ENCODE assay signal across 15 cellular contexts in the genomic region with DNA sequence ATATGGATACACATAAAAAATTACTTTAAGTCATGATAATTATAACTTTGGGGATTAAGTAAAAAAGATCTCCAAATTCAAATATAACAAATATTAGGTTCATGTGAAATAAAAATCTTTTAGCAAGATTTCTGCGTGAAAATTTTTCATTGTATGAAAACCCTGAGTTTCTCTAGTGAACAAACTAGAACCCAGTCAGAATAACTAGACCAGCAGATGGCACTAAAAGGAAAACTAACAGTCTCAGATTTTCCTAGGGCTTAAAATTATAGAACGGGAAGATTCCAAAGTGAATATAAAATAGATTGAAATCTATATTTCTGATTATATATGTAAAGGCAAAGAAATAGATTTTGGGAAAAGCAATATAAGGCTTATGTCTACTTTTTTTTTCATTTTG. TPM values are rescaled to one million over a fixed set of nuclear protein-coding genes. Genes with fewer than 3 reads are reported as not detected.
DNase-seq lines count a peak whose midpoint lies in the region; ATAC-seq and TF ChIP-seq lines count a peak whose summit lies in the region.
"Had no signal": no experiment of that assay in that cellular context is flagged by ENCODE, and none has a peak within 500 bp of the region (broad histone marks: within the 10 kb centered on the region; RNA-seq: fewer than 3 reads in every experiment).

No MANE protein-coding gene starts in this region.

- intact Hi-C loops in stomach (cut with DNase I; ENCODE audit: low total_unique reads) = no loop called here

- no peak for ATAC-seq in GM19455 (IDR thresholded peaks at IDR 0.05; ENCODE audit: unreplicated experiment)
- ATAC-seq: activated T-cell treated with anti-CD3 and anti-CD28 coated beads, Interleukin-2, amount 50 U/mL, for 4 hours had no signal

- no peak overlapping the region for H3K4me3 Mint-ChIP-seq in endodermal cell
- H3K4me3 Mint-ChIP-seq: activated T-cell treated with anti-CD3 and anti-CD28 coated beads, Interleukin-2, amount 50 U/mL, for 4 hours; memory B cell had no signal

- no peaks in the 10 kb centered on the region for H3K27me3 ChIP-seq in endodermal cell (ENCODE audit: control insufficient read depth, insufficient read depth, low read length, poor library complexity, severe bottlenecking)
- H3K27me3 ChIP-seq in smooth muscle cell (ENCODE audit: low read depth) = peaks cover 13% of the 10 kb centered on the region
- H3K27me3 ChIP-seq in stomach = peaks cover 0 to 10% (median 0%) of the 10 kb centered on the region in 3 donors
- H3K27me3 ChIP-seq: adrenal gland, colonic mucosa had no signal

- no peaks in the 10 kb centered on the region for H3K79me2 ChIP-seq in smooth muscle cell (ENCODE audit: low read depth)

- H3K4me3 ChIP-seq in endodermal cell (ENCODE audit: low read length) (no peak overlapping the region), smooth muscle cell (no peak overlapping the region), stomach (no peak overlapping the region)
- H3K4me3 ChIP-seq: adrenal gland, colonic mucosa had no signal

- H3K27me3 Mint-ChIP-seq in endodermal cell (ENCODE audit: insufficient read depth) = no peaks in the 10 kb centered on the region

- no peaks in the 10 kb centered on the region for H4K20me1 ChIP-seq in smooth muscle cell (ENCODE audit: low read depth)

- H3K4me2 ChIP-seq in smooth muscle cell = no peak overlapping the region

- TF ChIP-seq EP300 in stomach (IDR thresholded peaks at IDR 0.05) = no peak

- TF ChIP-seq CTCF in endodermal cell (conservative IDR thresholded peaks at IDR 0.05) = peak; percentile 64
- peak; percentile 23 for TF ChIP-seq CTCF in smooth muscle cell (IDR thresholded peaks at IDR 0.05; ENCODE audit: borderline replicate concordance, insufficient read depth, poor library complexity, severe bottlenecking)
- no peak for TF ChIP-seq CTCF in stomach (IDR thresholded peaks at IDR 0.05)

- H3K9me3 Mint-ChIP-seq in endodermal cell = no peaks in the 10 kb centered on the region
- H3K9me3 Mint-ChIP-seq: activated T-cell treated with anti-CD3 and anti-CD28 coated beads, Interleukin-2, amount 50 U/mL, for 4 hours; memory B cell had no signal

- no peaks in the 10 kb centered on the region for H3K36me3 ChIP-seq in endodermal cell (ENCODE audit: control insufficient read depth, insufficient read depth, low read length)
- no peaks in the 10 kb centered on the region for H3K36me3 ChIP-seq in smooth muscle cell (ENCODE audit: low read depth)
- no peaks in the 10 kb centered on the region for H3K36me3 ChIP-seq in stomach
- H3K36me3 ChIP-seq: adrenal gland, colonic mucosa, neutrophil had no signal

- no peaks in the 10 kb centered on the region for H3K36me3 Mint-ChIP-seq in endodermal cell (ENCODE audit: low read depth)
- H3K36me3 Mint-ChIP-seq: memory B cell had no signal

- H3K4me1 ChIP-seq in endodermal cell (ENCODE audit: control insufficient read depth, insufficient read depth, low read length) = no peaks in the 10 kb centered on the region
- H3K4me1 ChIP-seq in smooth muscle cell (ENCODE audit: low read depth) = no peaks in the 10 kb centered on the region
- H3K4me1 ChIP-seq in stomach = no peaks in the 10 kb centered on the region
- H3K4me1 ChIP-seq: adrenal gland, colonic mucosa had no signal

- TF ChIP-seq POLR2A in stomach (IDR thresholded peaks at IDR 0.05) = no peak

- no peak overlapping the region for H3K9ac ChIP-seq in endodermal cell (ENCODE audit: extremely low read depth, low read length, poor library complexity, severe bottlenecking)
- H3K9ac ChIP-seq in smooth muscle cell (ENCODE audit: low read depth) = no peak overlapping the region

- no peak overlapping the region for H3K27ac ChIP-seq in endodermal cell (ENCODE audit: low read depth, low read length)
- no peak overlapping the region for H3K27ac ChIP-seq in smooth muscle cell (ENCODE audit: low read depth)
- H3K27ac ChIP-seq in stomach = no peak overlapping the region
- H3K27ac ChIP-seq: adrenal gland, colonic mucosa, neutrophil had no signal

- no peak overlapping the region for H3K27ac Mint-ChIP-seq in endodermal cell
- H3K27ac Mint-ChIP-seq: memory B cell had no signal

- no peaks in the 10 kb centered on the region for H3K4me1 Mint-ChIP-seq in endodermal cell
- H3K4me1 Mint-ChIP-seq: memory B cell had no signal

- no peak overlapping the region for H2AFZ ChIP-seq in smooth muscle cell (ENCODE audit: low read depth)

- 84 to 86% methylated on average over 1 to 2 of the region's 2 CpGs for WGBS in endodermal cell (ENCODE audit: insufficient coverage in 1 of 2, insufficient read length in 1 of 2), 2 experiments
- WGBS in smooth muscle cell (ENCODE audit: low lambda C conversion rate) = 71% methylated on average over 2 of the region's 2 CpGs
- 30 to 55% (median 42%) methylated on average over 2 of the region's 2 CpGs for WGBS in stomach, 5 donors

- H3K9me3 ChIP-seq in endodermal cell (ENCODE audit: control insufficient read depth, low read length) = no peaks in the 10 kb centered on the region
- H3K9me3 ChIP-seq in smooth muscle cell (replicated peaks; ENCODE audit: low read depth) = no peaks in the 10 kb centered on the region
- H3K9me3 ChIP-seq in stomach = no peaks in the 10 kb centered on the region
- H3K9me3 ChIP-seq: adrenal gland, colonic mucosa, neutrophil had no signal

- peak; percentile 60 for DNase-seq in NCI-H2171 treated with DMSO at 0.1 percent for 48 hours (lab: John Stamatoyannopoulos, UW)
- no peak for DNase-seq in NCI-H2171 (lab: John Stamatoyannopoulos, UW)
- peak; percentile 21 for DNase-seq in NCI-H748 (lab: John Stamatoyannopoulos, UW; ENCODE audit: unreplicated experiment)
- DNase-seq in endodermal cell = no peak
- DNase-seq in smooth muscle cell (lab: John Stamatoyannopoulos, UW; ENCODE audit: unreplicated experiment) = no peak
- DNase-seq in iPS-NIHi11 (ENCODE audit: low spot score) = no peak
- DNase-seq in stomach = no peak
- DNase-seq: activated CD4-positive, CD25-positive, alpha-beta regulatory T cell treated with anti-CD3 and anti-CD28 coated beads, Interleukin-2, amount 50 U/mL, for 72 hours; activated T-cell treated with anti-CD3 and anti-CD28 coated beads, Interleukin-2, amount 50 U/mL, for 4 hours; adrenal gland; colonic mucosa; SW 1271 had no signal

- no peaks in the 10 kb centered on the region for H3F3A ChIP-seq in smooth muscle cell (ENCODE audit: low read depth)

RNA-seq across cellular contexts. Expression of a gene that starts 43.3 kb away (rescaled TPM):
- 1 to 10 TPM; 4.7 to 7.3 TPM for total RNA-seq in endodermal cell
- polyA plus RNA-seq in endodermal cell (2013, experiment 1 of 2) = 8.8 TPM
- 9.9 TPM for polyA plus RNA-seq in endodermal cell (2013, experiment 2 of 2)
- total RNA-seq in smooth muscle cell = 1.1 and 1.2 TPM in 2 replicates
- 0.56 and 1.8 TPM in 2 replicates for polyA plus RNA-seq in smooth muscle cell
- total RNA-seq in stomach = under 1 TPM in 1 of 5 donors, not detected in 4; 0.37 TPM
- polyA plus RNA-seq in stomach = under 1 TPM in 2 of 3 donors, not detected in 1; 0.03 to 0.12 TPM
- total RNA-seq: activated T-cell treated with anti-CD3 and anti-CD28 coated beads, Interleukin-2, amount 50 U/mL, for 4 hours had no signal

Comparison
In these comparisons a context has a peak if more than half of its experiments do, and no peak if none do; other contexts are left out.
1. DNase-seq: peak in NCI-H2171 treated with DMSO at 0.1 percent for 48 hours (single experiment) and NCI-H748 (single experiment); none in NCI-H2171 (single experiment), endodermal cell (single experiment), smooth muscle cell (single experiment), iPS-NIHi11 (single experiment) and stomach (single experiment).
2. CTCF ChIP-seq: peak in endodermal cell (single experiment) and smooth muscle cell (single experiment); none in stomach (0 of 7).